Comparison of ENCODE assay signal across 14 cellular contexts in genomic region chr5:133926960-133927615, GRCh38. TPM values are rescaled to one million over a fixed set of nuclear protein-coding genes. Genes with fewer than 3 reads are reported as not detected.
A peak's percentile ranks its signal among the peaks of the same experiment; 100 is the strongest.
DNase-seq lines count a peak whose midpoint lies in the region; ATAC-seq, FAIRE-seq and TF ChIP-seq lines count a peak whose summit lies in the region.
"Had no signal": no experiment of that assay in that cellular context is flagged by ENCODE, and none has a peak within 500 bp of the region (broad histone marks: within the 10 kb centered on the region; RNA-seq: fewer than 3 reads in every experiment).

No MANE protein-coding gene starts in this region.

- H3K4me2 ChIP-seq in K562 (ENCODE audit: insufficient read depth, low read length) = no peak overlapping the region

- no peaks in the 10 kb centered on the region for H3K36me3 ChIP-seq in K562 (ENCODE audit: control insufficient read depth, insufficient read depth, low read length)
- H3K36me3 ChIP-seq: gastrocnemius medialis had no signal

- no peaks in the 10 kb centered on the region for H3K79me2 ChIP-seq in K562 (ENCODE audit: control insufficient read depth, insufficient read depth, low read length)

- H3K4me1 ChIP-seq in K562 (replicated peaks in 1 of 2; ENCODE audit: control insufficient read depth in 2 of 2, insufficient read depth in 2 of 2, low read length in 2 of 2) = peaks cover 31 to 38% of the 10 kb centered on the region in 2 experiments
- H3K4me1 ChIP-seq: gastrocnemius medialis had no signal

- no peak overlapping the region for H3K9ac ChIP-seq in K562 (ENCODE audit: insufficient read depth in 1 of 2, low read depth in 2 of 2, low read length in 2 of 2)

- peaks cover 3% of the 10 kb centered on the region for H3K9me1 ChIP-seq in K562 (ENCODE audit: control insufficient read depth, insufficient read depth, low read length)

- no peak overlapping the region for H3K27ac Mint-ChIP-seq in Calu3 (ENCODE audit: unreplicated experiment)
- peak overlapping the region; percentile 60 to 93 (median 92) for H3K27ac Mint-ChIP-seq in nephron
- H3K27ac Mint-ChIP-seq: natural killer cell treated with Interleukin-12 subunit alpha and Interleukin-12 subunit beta and Interleukin-15 and Interleukin-18, amount 100 ng/mL, for 72 hours had no signal

- peaks cover 22% of the 10 kb centered on the region for H3K4me1 Mint-ChIP-seq in Calu3 (ENCODE audit: low read depth, unreplicated experiment)
- peaks cover 29% of the 10 kb centered on the region for H3K4me1 Mint-ChIP-seq in nephron

- BruUV-seq in Calu3 (replicated peaks; lab: Mats Ljungman, UMichigan) (no TSS peak), K562 (replicated peaks; lab: Mats Ljungman, UMichigan) (no TSS peak)

- FAIRE-seq in K562 (lab: Jason Lieb, UNC) = no peak

- H2AFZ ChIP-seq in K562 (ENCODE audit: low read depth, low read length) = peak overlapping the region; percentile 44

- H4K20me1 ChIP-seq in K562 (replicated peaks; ENCODE audit: control insufficient read depth, insufficient read depth, low read length) = no peaks in the 10 kb centered on the region

- in situ Hi-C loops in K562 (cut with MboI) = no loop called here

- H3K27me3 Mint-ChIP-seq in Calu3 (ENCODE audit: unreplicated experiment) (peaks cover 37% of the 10 kb centered on the region), nephron (ENCODE audit: low read depth) (peaks cover 47% of the 10 kb centered on the region)

- H3K4me3 ChIP-seq in K562 = no peak overlapping the region
- H3K4me3 ChIP-seq: gastrocnemius medialis had no signal

- no peak overlapping the region for H3K27ac ChIP-seq in K562 (ENCODE audit: extremely low read depth, low read depth, low read length)
- H3K27ac ChIP-seq: gastrocnemius medialis had no signal

- no peak overlapping the region for H3K4me3 Mint-ChIP-seq in Calu3 (ENCODE audit: low read depth, unreplicated experiment)
- no peak overlapping the region for H3K4me3 Mint-ChIP-seq in nephron
- H3K4me3 Mint-ChIP-seq: natural killer cell treated with Interleukin-12 subunit alpha and Interleukin-12 subunit beta and Interleukin-15 and Interleukin-18, amount 100 ng/mL, for 72 hours had no signal

- H3K9me3 Mint-ChIP-seq in Calu3 (ENCODE audit: low read depth, unreplicated experiment) (no peaks in the 10 kb centered on the region), nephron (no peaks in the 10 kb centered on the region)
- H3K9me3 Mint-ChIP-seq: natural killer cell treated with Interleukin-12 subunit alpha and Interleukin-12 subunit beta and Interleukin-15 and Interleukin-18, amount 100 ng/mL, for 72 hours had no signal

- intact Hi-C loops in Calu3 (cut with micrococcal nuclease; ENCODE audit: unreplicated experiment) (no loop called here), K562 (cut with micrococcal nuclease) (no loop called here)

- no peaks in the 10 kb centered on the region for H3K36me3 Mint-ChIP-seq in Calu3 (ENCODE audit: insufficient read depth, unreplicated experiment)
- H3K36me3 Mint-ChIP-seq in nephron (ENCODE audit: low read depth) = no peaks in the 10 kb centered on the region
- H3K36me3 Mint-ChIP-seq: natural killer cell treated with Interleukin-12 subunit alpha and Interleukin-12 subunit beta and Interleukin-15 and Interleukin-18, amount 100 ng/mL, for 72 hours had no signal

- DNase-seq in Calu3 (peak; percentile 46), HuH-7.5 (ENCODE audit: low spot score) (peak; percentile 35), K562 (ENCODE audit: extremely low read depth in 1 of 4, low spot score in 3 of 4) (no peak), AG08395 (ENCODE audit: low spot score) (no peak), NCI-H510A treated with DMSO at 0.1 percent for 48 hours (lab: John Stamatoyannopoulos, UW) (no peak)
- DNase-seq: anterior cingulate cortex; effector CD8-positive, alpha-beta T cell; gastrocnemius medialis; NCI-H2227 treated with DMSO at 0.1 percent for 48 hours; substantia nigra had no signal

- ATAC-seq in K562 = no peak
- ATAC-seq in HG03432 (IDR thresholded peaks at IDR 0.05; ENCODE audit: unreplicated experiment) = no peak
- ATAC-seq: gastrocnemius medialis, sciatic nerve had no signal

- no peak for TF ChIP-seq POLR2A in K562 (conservative IDR thresholded peaks at IDR 0.05)

- H3K9me3 ChIP-seq in K562 (replicated peaks; ENCODE audit: control insufficient read depth, insufficient read depth, low read depth, low read length) = no peaks in the 10 kb centered on the region
- H3K9me3 ChIP-seq: gastrocnemius medialis had no signal

- H3K27me3 ChIP-seq in K562 (ENCODE audit: control insufficient read depth in 2 of 2, insufficient read depth in 2 of 2, low read length in 2 of 2) = no peaks in the 10 kb centered on the region
- H3K27me3 ChIP-seq: gastrocnemius medialis had no signal

- POLR2A ChIA-PET in K562 (lab: Yijun Ruan, JAX) = no interaction called here

- TF ChIP-seq CTCF in Calu3 (IDR thresholded peaks at IDR 0.05; ENCODE audit: unreplicated experiment) (no peak), K562 (IDR thresholded peaks at IDR 0.05 in 2 of 3, conservative IDR thresholded peaks at IDR 0.05 in 1 of 3; ENCODE audit: insufficient read depth in 2 of 3, low read depth in 1 of 3, low read length in 3 of 3) (no peak), nephron (IDR thresholded peaks at IDR 0.05; ENCODE audit: unreplicated experiment in 3 of 3) (no peak)

- WGBS in K562 (ENCODE audit: insufficient coverage, low coverage, missing lambda C conversion rate) = 75% methylated on average over 7 of the region's 8 CpGs

- CTCF ChIA-PET in Calu3 (lab: Charles Lee) = interaction anchor here (0.8 kb wide), 1 partner anchor 12 kb away, joined by 4 read pairs; no protein-coding TSS in a partner anchor
- CTCF ChIA-PET in K562 (lab: Yijun Ruan, JAX; ENCODE audit: low intra/inter-chr PET ratio) = no interaction called here

- TF ChIP-seq RAD21 in K562 (CRISPR knock-in tag; conservative IDR thresholded peaks at IDR 0.05 in 1 of 2, IDR thresholded peaks at IDR 0.05 in 1 of 2) = no peak

- TF ChIP-seq EP300 in K562 (IDR thresholded peaks at IDR 0.05; ENCODE audit: low read length) = no peak

TF ChIP-seq in K562, 482 proteins besides CTCF, POLR2A, EP300 and RAD21:
- TF ChIP-seq NFIC (IDR thresholded peaks at IDR 0.05) = 0 out of 2 replicates have a peak, but pooled peaks have one; percentile 10
- TF ChIP-seq NCOA2 (IDR thresholded peaks at IDR 0.05; ENCODE audit: partially characterized antibody in 2 of 2) = no peak
TF ChIP-seq in K562: peak in this region for 1.

RNA-seq across cellular contexts. Expression of gene C5orf15, which starts 41.3 kb away (rescaled TPM):
- total RNA-seq in Calu3 (2022) (104 TPM in 2 replicates), K562 (2014; rRNA removed) (23.3 and 28.2 TPM in 2 replicates), K562 (2014; rRNA removed; fragmentation: Illumina TruSeq; extraction: Trizol) (44.0 and 45.6 TPM in 2 replicates), K562 (2015; rRNA removed; fragmentation: Illumina TruSeq; extraction: Trizol) (35.5 and 36.3 TPM in 2 replicates), K562 (2021) (22.7 and 24.0 TPM in 2 replicates)
- 43.2 and 55.8 TPM in 2 replicates for total RNA-seq in K562 (2011; cell fraction: chromatin; rRNA removed; ENCODE audit: low replicate concordance)
- total RNA-seq in K562 (2011; cell fraction: nucleolus; rRNA removed) = 42.0 and 45.9 TPM in 2 replicates
- 49.2 and 65.0 TPM in 2 replicates for total RNA-seq in K562 (2011; cell fraction: nucleoplasm; rRNA removed)
- polyA plus RNA-seq in K562 (2011; rRNA removed) (50.7 and 52.0 TPM in 2 replicates), K562 (2014; fragmentation: Illumina TruSeq; extraction: Trizol) (46.4 and 49.8 TPM in 2 replicates), K562 (2014; fragmentation: Nextera tagmentation; extraction: Ambion mirVana) (10 to 100 TPM; 30.0 to 32.5 TPM), K562 (2014; rRNA removed) (35.7 and 40.2 TPM in 2 replicates)
- 25.2 and 36.2 TPM in 2 replicates for polyA plus RNA-seq in K562 (2011; cell fraction: cytosol; rRNA removed)
- 20.3 and 25.9 TPM in 2 replicates for polyA plus RNA-seq in K562 (2011; cell fraction: nucleus; rRNA removed)
- polyA plus RNA-seq in K562 (2012) = 23.1 and 36.4 TPM in 2 replicates
- polyA minus RNA-seq in K562 (2011; rRNA and poly(A)+ RNA removed) = 44.5 and 49.8 TPM in 2 replicates
- polyA minus RNA-seq in K562 (2011; cell fraction: cytosol; rRNA and poly(A)+ RNA removed) = 23.3 and 43.8 TPM in 2 replicates
- polyA minus RNA-seq in K562 (2011; cell fraction: nucleus; rRNA and poly(A)+ RNA removed) = 9.3 and 15.6 TPM in 2 replicates

Comparison
In these comparisons a context has a peak if more than half of its experiments do, and no peak if none do; other contexts are left out.
1. DNase-seq: peak in Calu3 (single experiment) and HuH-7.5 (single experiment); none in K562 (0 of 4), AG08395 (single experiment) and NCI-H510A treated with DMSO at 0.1 percent for 48 hours (single experiment).